Comparison of ENCODE assay signal across 14 cellular contexts in the genomic region with DNA sequence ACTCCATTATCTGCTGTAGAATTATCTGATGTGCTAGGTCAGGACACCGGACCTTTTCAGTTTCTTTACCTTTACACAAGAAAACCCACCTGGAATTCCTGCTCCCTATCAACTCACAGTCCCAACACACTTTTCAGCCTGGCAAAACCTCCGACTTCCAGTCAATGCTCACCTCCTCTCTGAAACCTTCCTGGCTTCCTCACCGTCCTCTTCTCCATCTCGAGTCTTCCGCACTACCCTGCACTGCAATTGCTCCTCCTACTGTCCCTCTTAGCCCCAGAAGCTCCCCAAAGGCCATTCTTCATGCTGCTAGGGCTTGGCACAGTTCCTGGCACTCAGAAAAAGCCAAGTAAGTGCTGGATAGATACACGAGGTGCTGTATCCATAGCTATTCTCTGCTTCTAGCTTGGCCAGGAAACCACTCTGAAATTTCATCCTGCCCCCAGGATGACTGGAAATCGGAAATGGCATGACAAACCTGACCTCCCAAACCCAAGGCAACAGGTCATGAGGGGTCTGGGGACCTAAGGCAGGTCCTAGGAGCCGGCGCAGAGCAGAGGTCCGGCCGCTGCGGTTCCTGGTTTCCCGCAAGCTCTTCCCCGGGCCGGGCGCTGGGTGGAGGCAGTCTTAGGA. TPM values are rescaled to one million over a fixed set of nuclear protein-coding genes. Genes with fewer than 3 reads are reported as not detected.
DNase-seq lines count a peak whose midpoint lies in the region; ATAC-seq and TF ChIP-seq lines count a peak whose summit lies in the region.
"Had no signal": no experiment of that assay in that cellular context is flagged by ENCODE, and none has a peak within 500 bp of the region (broad histone marks: within the 10 kb centered on the region; RNA-seq: fewer than 3 reads in every experiment).

No MANE protein-coding gene starts in this region.

- TF ChIP-seq CTCF in esophagus squamous epithelium (IDR thresholded peaks at IDR 0.05) (no peak), parathyroid adenoma (IDR thresholded peaks at IDR 0.05) (no peak)

- intact Hi-C loops in esophagus squamous epithelium (cut with DNase I), result no loop called here

- no peak overlapping the region for H3K27ac Mint-ChIP-seq in activated CD8-positive, alpha-beta T cell treated with anti-CD3 and anti-CD28 coated beads, Interleukin-2, amount 10 ng/mL, durations not matched to agents 7 days and 5 days
- no peak overlapping the region for H3K27ac Mint-ChIP-seq in stimulated activated memory B cell treated with anti-CD40 and anti-IgM and Interleukin-4, amounts not matched to agents 10 μg/mL and 1 μg/mL and 100 μg/mL, for 72 hours
- H3K27ac Mint-ChIP-seq: activated CD4-positive, alpha-beta memory T cell treated with anti-CD3 and anti-CD28 coated beads, Interleukin-2, amount 10 ng/mL, durations not matched to agents 7 days and 5 days; T-helper 1 cell treated with Interleukin-12 subunit alpha and Interleukin-12 subunit beta and Interleukin-4 antibody, amounts not matched to agents 30 μg/mL and 1 μg/mL, for 36 hours had no signal

- H3K36me3 ChIP-seq in ES-I3 (ENCODE audit: insufficient read depth, low read length) (no peaks in the 10 kb centered on the region), esophagus squamous epithelium (no peaks in the 10 kb centered on the region), parathyroid adenoma (ENCODE audit: control insufficient read depth, insufficient read depth, low read length) (no peaks in the 10 kb centered on the region)

- no peak for ATAC-seq in activated CD8-positive, alpha-beta T cell treated with anti-CD3 and anti-CD28 coated beads, Interleukin-2, amount 10 ng/mL, durations not matched to agents 7 days and 5 days
- no peak for ATAC-seq in GM19035 (IDR thresholded peaks at IDR 0.05; ENCODE audit: unreplicated experiment)
- ATAC-seq in stimulated activated memory B cell treated with anti-CD40 and anti-IgM and Interleukin-4, amounts not matched to agents 10 μg/mL and 1 μg/mL and 100 μg/mL, for 72 hours, result no peak
- ATAC-seq: PC-3 had no signal

- H3K4me2 ChIP-seq in parathyroid adenoma (ENCODE audit: low read length), result peak overlapping the region; percentile 63

- H3K27me3 Mint-ChIP-seq in activated CD8-positive, alpha-beta T cell treated with anti-CD3 and anti-CD28 coated beads, Interleukin-2, amount 10 ng/mL, durations not matched to agents 7 days and 5 days (ENCODE audit: low read depth), result peaks cover 57% of the 10 kb centered on the region
- H3K27me3 Mint-ChIP-seq in stimulated activated memory B cell treated with anti-CD40 and anti-IgM and Interleukin-4, amounts not matched to agents 10 μg/mL and 1 μg/mL and 100 μg/mL, for 72 hours, result peaks cover 83% of the 10 kb centered on the region

- H3K36me3 Mint-ChIP-seq in activated CD8-positive, alpha-beta T cell treated with anti-CD3 and anti-CD28 coated beads, Interleukin-2, amount 10 ng/mL, durations not matched to agents 7 days and 5 days (ENCODE audit: low read depth), result no peaks in the 10 kb centered on the region
- H3K36me3 Mint-ChIP-seq in stimulated activated memory B cell treated with anti-CD40 and anti-IgM and Interleukin-4, amounts not matched to agents 10 μg/mL and 1 μg/mL and 100 μg/mL, for 72 hours, result no peaks in the 10 kb centered on the region

- CTCF ChIA-PET in activated CD8-positive, alpha-beta T cell treated with anti-CD3 and anti-CD28 coated beads, Interleukin-2, amount 10 ng/mL, durations not matched to agents 7 days and 5 days (lab: Charles Lee), result interaction anchor here (2.1 kb wide), 1 partner anchor 39 kb away, joined by 6 read pairs; no protein-coding TSS in a partner anchor

- no peaks in the 10 kb centered on the region for H3K79me2 ChIP-seq in parathyroid adenoma

- H3K4me1 Mint-ChIP-seq in activated CD8-positive, alpha-beta T cell treated with anti-CD3 and anti-CD28 coated beads, Interleukin-2, amount 10 ng/mL, durations not matched to agents 7 days and 5 days (ENCODE audit: low read depth), result peaks cover 3% of the 10 kb centered on the region
- H3K4me1 Mint-ChIP-seq in stimulated activated memory B cell treated with anti-CD40 and anti-IgM and Interleukin-4, amounts not matched to agents 10 μg/mL and 1 μg/mL and 100 μg/mL, for 72 hours, result peaks cover 22% of the 10 kb centered on the region
- H3K4me1 Mint-ChIP-seq: activated CD4-positive, alpha-beta memory T cell treated with anti-CD3 and anti-CD28 coated beads, Interleukin-2, amount 10 ng/mL, durations not matched to agents 7 days and 5 days had no signal

- H3K4me3 ChIP-seq in esophagus squamous epithelium, result peak overlapping the region in 3 of 4 donors; percentile 16 to 56 (median 27)
- H3K4me3 ChIP-seq in parathyroid adenoma (ENCODE audit: low read depth, low read length), result peak overlapping the region; percentile 25

- H3K4me1 ChIP-seq in ES-I3 (ENCODE audit: insufficient read depth, low read length), result peaks cover 38% of the 10 kb centered on the region; the same call in 1 of the 2 replicates
- H3K4me1 ChIP-seq in esophagus squamous epithelium, result peaks cover 4 to 10% (median 8%) of the 10 kb centered on the region in 3 donors
- H3K4me1 ChIP-seq in parathyroid adenoma, result peaks cover 3% of the 10 kb centered on the region

- H3K9me3 Mint-ChIP-seq in activated CD8-positive, alpha-beta T cell treated with anti-CD3 and anti-CD28 coated beads, Interleukin-2, amount 10 ng/mL, durations not matched to agents 7 days and 5 days (ENCODE audit: insufficient read depth), result no peaks in the 10 kb centered on the region
- no peaks in the 10 kb centered on the region for H3K9me3 Mint-ChIP-seq in stimulated activated memory B cell treated with anti-CD40 and anti-IgM and Interleukin-4, amounts not matched to agents 10 μg/mL and 1 μg/mL and 100 μg/mL, for 72 hours
- H3K9me3 Mint-ChIP-seq: activated CD4-positive, alpha-beta memory T cell treated with anti-CD3 and anti-CD28 coated beads, Interleukin-2, amount 10 ng/mL, durations not matched to agents 7 days and 5 days; T-helper 1 cell treated with Interleukin-12 subunit alpha and Interleukin-12 subunit beta and Interleukin-4 antibody, amounts not matched to agents 30 μg/mL and 1 μg/mL, for 36 hours had no signal

- POLR2A ChIA-PET in activated CD8-positive, alpha-beta T cell treated with anti-CD3 and anti-CD28 coated beads, Interleukin-2, amount 10 ng/mL, durations not matched to agents 7 days and 5 days (lab: Charles Lee), result no interaction called here

- no peak overlapping the region for H3K4me3 Mint-ChIP-seq in activated CD8-positive, alpha-beta T cell treated with anti-CD3 and anti-CD28 coated beads, Interleukin-2, amount 10 ng/mL, durations not matched to agents 7 days and 5 days
- no peak overlapping the region for H3K4me3 Mint-ChIP-seq in stimulated activated memory B cell treated with anti-CD40 and anti-IgM and Interleukin-4, amounts not matched to agents 10 μg/mL and 1 μg/mL and 100 μg/mL, for 72 hours
- H3K4me3 Mint-ChIP-seq: activated CD4-positive, alpha-beta memory T cell treated with anti-CD3 and anti-CD28 coated beads, Interleukin-2, amount 10 ng/mL, durations not matched to agents 7 days and 5 days; T-helper 1 cell treated with Interleukin-12 subunit alpha and Interleukin-12 subunit beta and Interleukin-4 antibody, amounts not matched to agents 30 μg/mL and 1 μg/mL, for 36 hours had no signal

- H3K9me3 ChIP-seq in ES-I3 (ENCODE audit: control insufficient read depth, insufficient read depth, low read length) (no peaks in the 10 kb centered on the region), esophagus squamous epithelium (no peaks in the 10 kb centered on the region), parathyroid adenoma (ENCODE audit: control insufficient read depth, low read length) (no peaks in the 10 kb centered on the region)

- H3K27ac ChIP-seq in esophagus squamous epithelium (no peak overlapping the region), parathyroid adenoma (no peak overlapping the region)

- peak overlapping the region; percentile 53 for H2AFZ ChIP-seq in parathyroid adenoma

- H3K9ac ChIP-seq in ES-I3 (ENCODE audit: low read depth, low read length), result peak overlapping the region; percentile 69
- no peak overlapping the region for H3K9ac ChIP-seq in parathyroid adenoma

- peaks cover 11 to 97% (median 20%) of the 10 kb centered on the region in 4 donors for H3K27me3 ChIP-seq in esophagus squamous epithelium
- H3K27me3 ChIP-seq in parathyroid adenoma (ENCODE audit: control insufficient read depth, insufficient read depth, low read length), result peaks cover 8% of the 10 kb centered on the region

- TF ChIP-seq POLR2A in esophagus squamous epithelium (IDR thresholded peaks at IDR 0.05), result no peak

- DNase-seq in NCI-H146 treated with DMSO at 0.1 percent for 48 hours (lab: John Stamatoyannopoulos, UW; ENCODE audit: unreplicated experiment) (peak; percentile 38), esophagus squamous epithelium (lab: John Stamatoyannopoulos, UW) (no peak), NCI-H2029 (lab: John Stamatoyannopoulos, UW) (no peak)
- no peak for DNase-seq in activated CD8-positive, alpha-beta T cell treated with anti-CD3 and anti-CD28 coated beads, Interleukin-2, amount 10 ng/mL, durations not matched to agents 7 days and 5 days
- DNase-seq: activated CD4-positive, alpha-beta memory T cell treated with anti-CD3 and anti-CD28 coated beads, Interleukin-2, amount 10 ng/mL, durations not matched to agents 7 days and 5 days; PC-3 had no signal

- 48 to 53% methylated on average over 6 of the region's 16 CpGs for WGBS in esophagus squamous epithelium, 2 donors

RNA-seq across cellular contexts. Expression of gene SYN3, which starts 0.7 kb away (rescaled TPM):
- total RNA-seq in esophagus squamous epithelium, result under 1 TPM in 3 of 4 donors, not detected in 1; under 0.01 to 0.38 (median 0.12) TPM
- not detected for total RNA-seq in activated CD8-positive, alpha-beta T cell treated with anti-CD3 and anti-CD28 coated beads, Interleukin-2, amount 10 ng/mL, durations not matched to agents 7 days and 5 days
- total RNA-seq: activated CD4-positive, alpha-beta memory T cell treated with anti-CD3 and anti-CD28 coated beads, Interleukin-2, amount 10 ng/mL, durations not matched to agents 7 days and 5 days; chondrocyte; HT1080; osteocyte; PC-3 had no signal
